19 cellular contexts compared by ENCODE assay signal in genomic region chr6:143329323-143329722, GRCh38.
DNase-seq lines count a peak whose midpoint lies in the region; ATAC-seq, FAIRE-seq and TF ChIP-seq lines count a peak whose summit lies in the region.
"Had no signal": no experiment of that assay in that cellular context is flagged by ENCODE, and none has a peak within 500 bp of the region (broad histone marks: within the 10 kb centered on the region; RNA-seq: fewer than 3 reads in every experiment).

No MANE protein-coding gene starts in this region.

- H3K27me3 Mint-ChIP-seq in MCF 10A (ENCODE audit: insufficient read depth, unreplicated experiment) (no peaks in the 10 kb centered on the region), astrocyte (ENCODE audit: low read depth, unreplicated experiment) (no peaks in the 10 kb centered on the region)
- no peaks in the 10 kb centered on the region for H3K27me3 Mint-ChIP-seq in activated CD4-positive, alpha-beta memory T cell treated with anti-CD3 and anti-CD28 coated beads for 36 hours
- H3K27me3 Mint-ChIP-seq: B cell had no signal

- H2AFZ ChIP-seq in astrocyte (ENCODE audit: low read depth, low read length) = no peak overlapping the region

- no peaks in the 10 kb centered on the region for H3K9me3 ChIP-seq in breast epithelium
- no peaks in the 10 kb centered on the region for H3K9me3 ChIP-seq in astrocyte (ENCODE audit: insufficient read depth, low read depth, low read length)
- no peaks in the 10 kb centered on the region for H3K9me3 ChIP-seq in lower lobe of right lung
- H3K9me3 ChIP-seq: Caco-2 had no signal

- TF ChIP-seq POLR2A in breast epithelium (IDR thresholded peaks at IDR 0.05) = no peak

- H3K4me3 ChIP-seq in breast epithelium (no peak overlapping the region), astrocyte (ENCODE audit: insufficient read depth, low read depth, low read length) (no peak overlapping the region), lower lobe of right lung (no peak overlapping the region)

- no peak for FAIRE-seq in astrocyte (lab: Jason Lieb, UNC)
- FAIRE-seq: GM12892, GM18507 had no signal

- no peaks in the 10 kb centered on the region for H4K20me1 ChIP-seq in astrocyte (ENCODE audit: insufficient read depth, low read length)

- no peaks in the 10 kb centered on the region for H3K4me1 ChIP-seq in breast epithelium
- H3K4me1 ChIP-seq in astrocyte (ENCODE audit: insufficient read depth, low read length) = peaks cover 16% of the 10 kb centered on the region
- H3K4me1 ChIP-seq in lower lobe of right lung = no peaks in the 10 kb centered on the region
- H3K4me1 ChIP-seq: Caco-2 had no signal

- POLR2A ChIA-PET in MCF 10A (lab: Yijun Ruan, JAX) = interaction anchor here (0.6 to 8.3 kb wide), 16 partner anchors 7 to 486 kb away, joined by 3 to 160 read pairs (median 8); partner anchors contain the start of genes ADAT2, HIVEP2 and PEX3
- POLR2A ChIA-PET in activated CD4-positive, alpha-beta memory T cell treated with anti-CD3 and anti-CD28 coated beads for 36 hours (lab: Charles Lee) = no interaction called here

- H3K4me3 Mint-ChIP-seq in MCF 10A (ENCODE audit: unreplicated experiment) = no peak overlapping the region
- no peak overlapping the region for H3K4me3 Mint-ChIP-seq in astrocyte (ENCODE audit: unreplicated experiment)
- no peak overlapping the region for H3K4me3 Mint-ChIP-seq in activated CD4-positive, alpha-beta memory T cell treated with anti-CD3 and anti-CD28 coated beads for 36 hours
- H3K4me3 Mint-ChIP-seq: B cell; CD4-positive, CD25-positive, alpha-beta regulatory T cell; H9 had no signal

- ATAC-seq in HG03469 (IDR thresholded peaks at IDR 0.05; ENCODE audit: unreplicated experiment) (no peak), lower lobe of right lung (no peak)

- CTCF ChIA-PET in MCF 10A (lab: Yijun Ruan, JAX) = interaction anchor here (1.0 to 4.4 kb wide), 3 partner anchors 8 to 72 kb away, joined by 3 to 17 read pairs (median 5); no protein-coding TSS in a partner anchor
- CTCF ChIA-PET in activated CD4-positive, alpha-beta memory T cell treated with anti-CD3 and anti-CD28 coated beads for 36 hours (lab: Charles Lee) = interaction anchor here (0.6 to 1.2 kb wide), 3 partner anchors 8 to 82 kb away, joined by 3 read pairs; no protein-coding TSS in a partner anchor

- intact Hi-C loops in MCF 10A (cut with micrococcal nuclease) = no loop called here
- intact Hi-C loops in breast epithelium (cut with DNase I; ENCODE audit: low total_unique reads) = no loop called here
- intact Hi-C loops in lower lobe of right lung (cut with DNase I) = no loop called here
- intact Hi-C loops in activated CD4-positive, alpha-beta memory T cell treated with anti-CD3 and anti-CD28 coated beads for 36 hours (cut with micrococcal nuclease) = no loop called here

- H3K79me2 ChIP-seq in astrocyte (ENCODE audit: insufficient read depth, low read length) = no peaks in the 10 kb centered on the region

- no peak overlapping the region for H3K27ac ChIP-seq in breast epithelium
- H3K27ac ChIP-seq in astrocyte (ENCODE audit: low read depth, low read length) = no peak overlapping the region
- H3K27ac ChIP-seq in epithelial cell of prostate = peak overlapping the region; percentile 98
- H3K27ac ChIP-seq in lower lobe of right lung = no peak overlapping the region
- H3K27ac ChIP-seq: HL-60 had no signal

- BruUV-seq in MCF 10A (replicated peaks; lab: Mats Ljungman, UMichigan) = no TSS peak

- H3K27ac Mint-ChIP-seq in MCF 10A (ENCODE audit: low read depth, unreplicated experiment) (no peak overlapping the region), astrocyte (ENCODE audit: unreplicated experiment) (no peak overlapping the region)
- no peak overlapping the region for H3K27ac Mint-ChIP-seq in activated CD4-positive, alpha-beta memory T cell treated with anti-CD3 and anti-CD28 coated beads for 36 hours
- H3K27ac Mint-ChIP-seq: B cell; CD4-positive, CD25-positive, alpha-beta regulatory T cell; H9 had no signal

- peaks cover 15% of the 10 kb centered on the region for H3K36me3 Mint-ChIP-seq in MCF 10A (ENCODE audit: insufficient read depth, unreplicated experiment)
- H3K36me3 Mint-ChIP-seq in astrocyte (ENCODE audit: low read depth, unreplicated experiment) = no peaks in the 10 kb centered on the region
- H3K36me3 Mint-ChIP-seq in activated CD4-positive, alpha-beta memory T cell treated with anti-CD3 and anti-CD28 coated beads for 36 hours = no peaks in the 10 kb centered on the region

- DNase-seq in MCF 10A (ENCODE audit: unreplicated experiment) = peak; percentile 40
- no peak for DNase-seq in breast epithelium (ENCODE audit: low spot score in 2 of 2)
- peak; percentile 41 for DNase-seq in astrocyte (ENCODE audit: low read depth)
- DNase-seq in epithelial cell of prostate (ENCODE audit: low read depth, low spot score) = peak; percentile 73
- DNase-seq in lower lobe of right lung = no peak
- DNase-seq in NCI-H526 (lab: John Stamatoyannopoulos, UW) = no peak
- no peak for DNase-seq in activated CD4-positive, alpha-beta memory T cell treated with anti-CD3 and anti-CD28 coated beads for 36 hours
- DNase-seq: Caco-2; CD4-positive, CD25-positive, alpha-beta regulatory T cell; H9; NCI-H1105; NCI-H2081 treated with DMSO at 0.1 percent for 48 hours; NCI-H510A; NCI-H774 had no signal

- no peak for TF ChIP-seq CTCF in MCF 10A (IDR thresholded peaks at IDR 0.05; ENCODE audit: unreplicated experiment)
- TF ChIP-seq CTCF in breast epithelium (IDR thresholded peaks at IDR 0.05) = no peak
- TF ChIP-seq CTCF in astrocyte (IDR thresholded peaks at IDR 0.05; ENCODE audit: insufficient read depth, low read depth, low read length) = no peak
- TF ChIP-seq CTCF in lower lobe of right lung (IDR thresholded peaks at IDR 0.05) = no peak

- H3K4me2 ChIP-seq in astrocyte (ENCODE audit: low read length) = no peak overlapping the region

- H3K4me1 Mint-ChIP-seq in MCF 10A (ENCODE audit: insufficient read depth, unreplicated experiment) (peaks cover 33% of the 10 kb centered on the region), astrocyte (ENCODE audit: low read depth, unreplicated experiment) (no peaks in the 10 kb centered on the region)
- no peaks in the 10 kb centered on the region for H3K4me1 Mint-ChIP-seq in activated CD4-positive, alpha-beta memory T cell treated with anti-CD3 and anti-CD28 coated beads for 36 hours (ENCODE audit: low read depth)
- H3K4me1 Mint-ChIP-seq: B cell; CD4-positive, CD25-positive, alpha-beta regulatory T cell had no signal

- H3K36me3 ChIP-seq in breast epithelium (no peaks in the 10 kb centered on the region), astrocyte (ENCODE audit: insufficient read depth, low read length) (no peaks in the 10 kb centered on the region), lower lobe of right lung (no peaks in the 10 kb centered on the region)

- H3K9ac ChIP-seq in astrocyte (ENCODE audit: low read length) = no peak overlapping the region

- H3K9me3 Mint-ChIP-seq in MCF 10A (ENCODE audit: unreplicated experiment) (peaks cover 13% of the 10 kb centered on the region), astrocyte (ENCODE audit: unreplicated experiment) (no peaks in the 10 kb centered on the region)
- H3K9me3 Mint-ChIP-seq in activated CD4-positive, alpha-beta memory T cell treated with anti-CD3 and anti-CD28 coated beads for 36 hours = no peaks in the 10 kb centered on the region
- H3K9me3 Mint-ChIP-seq: CD4-positive, CD25-positive, alpha-beta regulatory T cell had no signal

- H3K27me3 ChIP-seq in breast epithelium (no peaks in the 10 kb centered on the region), astrocyte (ENCODE audit: insufficient read depth, low read length) (no peaks in the 10 kb centered on the region), lower lobe of right lung (ENCODE audit: low read depth) (no peaks in the 10 kb centered on the region)

Comparison
In these comparisons a context has a peak if more than half of its experiments do, and no peak if none do; other contexts are left out.
1. DNase-seq: peak in MCF 10A (single experiment), astrocyte (single experiment) and epithelial cell of prostate (single experiment); none in breast epithelium (0 of 2), lower lobe of right lung (single experiment), NCI-H526 (0 of 2) and activated CD4-positive, alpha-beta memory T cell treated with anti-CD3 and anti-CD28 coated beads for 36 hours (single experiment).